Comparison of ENCODE assay signal across 8 cellular contexts in genomic region chr1:39102537-39103320, GRCh38.
DNase-seq lines count a peak whose midpoint lies in the region; ATAC-seq and TF ChIP-seq lines count a peak whose summit lies in the region.

No MANE protein-coding gene starts in this region.

- no peaks in the 10 kb centered on the region for H3K36me3 ChIP-seq in testis (ENCODE audit: low read depth, missing control alignments)

- intact Hi-C loops in CD4-positive, alpha-beta T cell (cut with DNase I, micrococcal nuclease), result loop anchor here (1.0 to 5.0 kb wide), 6 partner anchors 88 to 550 kb away; no protein-coding TSS in a partner anchor
- intact Hi-C loops in lower leg skin (cut with DNase I; ENCODE audit: low total_unique reads) (loop anchor here (2.0 to 10.0 kb wide), 2 partner anchors 92 to 158 kb away; no protein-coding TSS in a partner anchor), testis (cut with DNase I; ENCODE audit: low total_unique reads) (no loop called here)

- H3K4me3 ChIP-seq in lower leg skin (ENCODE audit: low read depth, poor library complexity, severe bottlenecking) (no peak overlapping the region), testis (no peak overlapping the region)

- H3K4me1 ChIP-seq in testis, result peaks cover 23% of the 10 kb centered on the region

- H3K27ac Mint-ChIP-seq in CD4-positive, alpha-beta T cell, result peak overlapping the region; percentile 16
- H3K27ac Mint-ChIP-seq in T-cell, result peak overlapping the region; percentile 7 to 70

- WGBS in lower leg skin, 2 donors, result 24 to 25% methylated on average over 11 of the region's 11 CpGs
- WGBS in testis, 2 donors, result 46 to 49% methylated on average over 11 of the region's 11 CpGs

- peak in 1 of 10 experiments; percentile 6 for DNase-seq in CD4-positive, alpha-beta T cell
- peak; percentile 79 for DNase-seq in NCI-H187 treated with DMSO at 0.1 percent for 48 hours (lab: John Stamatoyannopoulos, UW)
- DNase-seq in T-cell, result peak in 7 of 34 experiments; percentile 7 to 45 (median 24)
- peak; percentile 54 for DNase-seq in ecto neural progenitor cell (ENCODE audit: low spot score)
- peak; percentile 62 to 87 for DNase-seq in lower leg skin (ENCODE audit: low spot score in 2 of 2)
- peak; percentile 37 for DNase-seq in testis
- DNase-seq in activated CD8-positive, alpha-beta memory T cell treated with anti-CD3 and anti-CD28 coated beads, Interleukin-2, amount 50 U/mL, for 4 hours, result no peak

- H3K27me3 Mint-ChIP-seq in CD4-positive, alpha-beta T cell, result no peaks in the 10 kb centered on the region
- H3K27me3 Mint-ChIP-seq in T-cell, result no peaks in the 10 kb centered on the region

- no peaks in the 10 kb centered on the region for H3K9me3 Mint-ChIP-seq in CD4-positive, alpha-beta T cell
- H3K9me3 Mint-ChIP-seq in T-cell, result no peaks in the 10 kb centered on the region

- H3K4me3 Mint-ChIP-seq in CD4-positive, alpha-beta T cell, result peak overlapping the region; percentile 57
- H3K4me3 Mint-ChIP-seq in T-cell, result peak overlapping the region in 2 of 3 donors; percentile 18 to 48

- H3K27me3 ChIP-seq in CD4-positive, alpha-beta T cell (ENCODE audit: control insufficient read depth, insufficient read depth, low read length), result no peaks in the 10 kb centered on the region
- H3K27me3 ChIP-seq in testis, result no peaks in the 10 kb centered on the region

- no peaks in the 10 kb centered on the region for H3K9me3 ChIP-seq in CD4-positive, alpha-beta T cell (ENCODE audit: control insufficient read depth, low read length)
- no peaks in the 10 kb centered on the region for H3K9me3 ChIP-seq in testis

- TF ChIP-seq CTCF in CD4-positive, alpha-beta T cell (IDR thresholded peaks at IDR 0.05), result peak; percentile 73
- TF ChIP-seq CTCF in lower leg skin (IDR thresholded peaks at IDR 0.05) (peak in 1 of 3 donors; percentile 87), testis (IDR thresholded peaks at IDR 0.05) (peak; percentile 59 to 88 (median 68))

- H3K27ac ChIP-seq in CD4-positive, alpha-beta T cell (ENCODE audit: low read depth, low read length), result no peak overlapping the region
- peak overlapping the region in 1 of 2 donors; percentile 20 for H3K27ac ChIP-seq in testis

- ATAC-seq in CD4-positive, alpha-beta T cell (ENCODE audit: poor library complexity), result peak; percentile 55
- peak; percentile 22 for ATAC-seq in GM21423 (IDR thresholded peaks at IDR 0.05; ENCODE audit: unreplicated experiment)
- peak; percentile 27 to 61 (median 40) for ATAC-seq in T-cell (replicated peaks in 1 of 4)

- TF ChIP-seq POLR2A in lower leg skin (IDR thresholded peaks at IDR 0.05) (no peak), testis (IDR thresholded peaks at IDR 0.05) (no peak)

- peaks cover 41% of the 10 kb centered on the region for H3K4me1 Mint-ChIP-seq in CD4-positive, alpha-beta T cell (ENCODE audit: low read depth)
- H3K4me1 Mint-ChIP-seq in T-cell, result peaks cover 34 to 42% (median 40%) of the 10 kb centered on the region in 3 donors

- POLR2A ChIA-PET in CD4-positive, alpha-beta T cell (lab: Charles Lee), result interaction anchor here (0.6 to 0.7 kb wide), 2 partner anchors 90 to 155 kb away, joined by 3 to 4 read pairs; no protein-coding TSS in a partner anchor
- POLR2A ChIA-PET in T-cell (lab: Charles Lee), result no interaction called here

- CTCF ChIA-PET in CD4-positive, alpha-beta T cell (lab: Charles Lee), result interaction anchor here (0.6 to 1.8 kb wide), 3 partner anchors 81 to 156 kb away, joined by 3 to 7 read pairs (median 5); no protein-coding TSS in a partner anchor
- CTCF ChIA-PET in T-cell (lab: Charles Lee), result interaction anchor here in 1 of 2 donors (0.6 to 1.2 kb wide), 6 partner anchors 11 to 308 kb away, joined by 3 to 8 read pairs (median 4); no protein-coding TSS in a partner anchor

- H3K36me3 Mint-ChIP-seq in CD4-positive, alpha-beta T cell (ENCODE audit: low read depth), result no peaks in the 10 kb centered on the region
- H3K36me3 Mint-ChIP-seq in T-cell, result no peaks in the 10 kb centered on the region
